ENCODE assay signal across 9 cellular contexts in the genomic region with DNA sequence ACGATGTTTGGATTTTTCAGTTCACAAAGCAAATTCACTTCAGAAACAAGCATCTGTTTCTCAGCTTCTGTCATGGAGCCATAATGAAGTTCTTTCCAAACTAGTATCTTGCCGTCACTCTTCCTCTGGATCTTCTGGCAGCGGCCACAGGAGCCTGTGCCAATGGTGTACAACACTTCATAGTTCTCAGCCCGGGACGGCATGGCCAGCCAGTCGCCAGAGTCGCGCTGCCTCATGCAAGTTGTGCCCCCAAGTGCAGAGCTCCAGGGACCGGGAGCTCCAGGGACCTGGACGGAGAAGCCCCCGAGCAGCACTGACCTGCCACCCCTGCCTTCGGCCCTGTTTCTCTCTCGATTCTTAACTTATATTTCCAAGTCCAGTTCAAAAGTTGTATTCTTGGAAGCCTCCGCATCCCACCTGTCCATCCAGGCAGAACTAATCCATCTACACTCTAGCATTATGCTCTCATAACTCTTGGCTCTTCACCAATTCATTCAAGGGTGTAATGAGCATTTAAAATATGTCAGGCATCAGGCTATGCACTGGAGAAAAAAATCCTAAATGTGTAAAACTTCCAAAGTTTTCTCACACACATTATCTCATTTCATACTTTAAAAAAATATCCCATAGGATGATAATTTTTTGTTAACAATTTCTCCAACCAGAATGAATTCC. TPM values are rescaled to one million over a fixed set of nuclear protein-coding genes. Genes with fewer than 3 reads are reported as not detected.
"Had no signal": no experiment of that assay in that cellular context is flagged by ENCODE, and none has a peak within 500 bp of the region (broad histone marks: within the 10 kb centered on the region; RNA-seq: fewer than 3 reads in every experiment).

No MANE protein-coding gene starts in this region.

RNA-seq across cellular contexts. Expression of a gene that starts 30.5 kb away (rescaled TPM):
- total RNA-seq: lower leg skin, mononuclear cell, osteocyte, psoas muscle, sigmoid colon, temporal lobe, tibial nerve, urinary bladder, vagina had no signal
